Comparison of ENCODE assay signal across 22 cellular contexts in genomic region chr13:40514797-40515196, GRCh38.
"Had no signal": no experiment of that assay in that cellular context is flagged by ENCODE, and none has a peak within 500 bp of the region (broad histone marks: within the 10 kb centered on the region; RNA-seq: fewer than 3 reads in every experiment).

No MANE protein-coding gene starts in this region.

- DNase-seq: effector memory CD8-positive, alpha-beta T cell; gastrocnemius medialis; heart right ventricle; hypothalamus; kidney glomerular epithelial cell; mammary epithelial cell; mucosa of descending colon; natural killer cell; posterior cingulate gyrus; spleen; stimulated activated CD4-positive, alpha-beta T cell treated with anti-CD3 and anti-CD28 coated beads, Interleukin-15, amount 100 ng/mL, for 24 hours; stimulated activated CD4-positive, alpha-beta T cell treated with anti-CD3 and anti-CD28 coated beads, Interleukin-1b, Interleukin-23, amount 100 ng/mL, for 48 hours; stimulated activated CD4-positive, alpha-beta T cell treated with anti-CD3 and anti-CD28 coated beads, Interleukin-4, amount 100 ng/mL, for 24 hours; tibial artery; upper lobe of left lung had no signal

- ATAC-seq: effector memory CD8-positive, alpha-beta T cell; gastrocnemius medialis; heart right ventricle; mucosa of descending colon; natural killer cell; sciatic nerve; stimulated activated memory B cell treated with anti-CD40 and anti-IgM and Interleukin-4, amounts not matched to agents 10 μg/mL and 1 μg/mL and 100 μg/mL, for 72 hours had no signal

- H3K9me3 ChIP-seq: esophagus muscularis mucosa, gastrocnemius medialis, mucosa of descending colon, spleen, tibial artery, upper lobe of left lung, vagina had no signal

- H3K4me1 ChIP-seq: esophagus muscularis mucosa, gastrocnemius medialis, upper lobe of left lung, vagina had no signal

- H3K9me3 Mint-ChIP-seq: effector memory CD8-positive, alpha-beta T cell; natural killer cell; stimulated activated memory B cell treated with anti-CD40 and anti-IgM and Interleukin-4, amounts not matched to agents 10 μg/mL and 1 μg/mL and 100 μg/mL, for 72 hours had no signal

- H3K4me3 ChIP-seq: esophagus muscularis mucosa, gastrocnemius medialis, heart right ventricle, mucosa of descending colon, spleen, tibial artery, upper lobe of left lung, vagina had no signal

- H3K27me3 ChIP-seq: esophagus muscularis mucosa, gastrocnemius medialis, heart right ventricle, spleen, tibial artery, upper lobe of left lung, vagina had no signal

- H3K4me3 Mint-ChIP-seq: effector memory CD8-positive, alpha-beta T cell; natural killer cell; neural crest cell; stimulated activated memory B cell treated with anti-CD40 and anti-IgM and Interleukin-4, amounts not matched to agents 10 μg/mL and 1 μg/mL and 100 μg/mL, for 72 hours; stimulated activated naive CD8-positive, alpha-beta T cell treated with anti-CD3 and anti-CD28 coated beads, Interleukin-15, Interleukin-2, amounts not matched to agents 100 ng/mL and 50 ng/mL, for 24 hours had no signal

- H3K27ac Mint-ChIP-seq: natural killer cell; stimulated activated memory B cell treated with anti-CD40 and anti-IgM and Interleukin-4, amounts not matched to agents 10 μg/mL and 1 μg/mL and 100 μg/mL, for 72 hours; stimulated activated naive CD8-positive, alpha-beta T cell treated with anti-CD3 and anti-CD28 coated beads, Interleukin-15, Interleukin-2, amounts not matched to agents 100 ng/mL and 50 ng/mL, for 24 hours had no signal

- H3K27ac ChIP-seq: epithelial cell of prostate, esophagus muscularis mucosa, gastrocnemius medialis, heart right ventricle, spleen, tibial artery, upper lobe of left lung, vagina had no signal

- H3K27me3 Mint-ChIP-seq: effector memory CD8-positive, alpha-beta T cell; stimulated activated memory B cell treated with anti-CD40 and anti-IgM and Interleukin-4, amounts not matched to agents 10 μg/mL and 1 μg/mL and 100 μg/mL, for 72 hours; stimulated activated naive CD8-positive, alpha-beta T cell treated with anti-CD3 and anti-CD28 coated beads, Interleukin-15, Interleukin-2, amounts not matched to agents 100 ng/mL and 50 ng/mL, for 24 hours had no signal

- H3K36me3 ChIP-seq: esophagus muscularis mucosa, gastrocnemius medialis, heart right ventricle, spleen, tibial artery, upper lobe of left lung, vagina had no signal

- H3K36me3 Mint-ChIP-seq: natural killer cell had no signal
